27 cellular contexts compared by ENCODE assay signal in the genomic region with DNA sequence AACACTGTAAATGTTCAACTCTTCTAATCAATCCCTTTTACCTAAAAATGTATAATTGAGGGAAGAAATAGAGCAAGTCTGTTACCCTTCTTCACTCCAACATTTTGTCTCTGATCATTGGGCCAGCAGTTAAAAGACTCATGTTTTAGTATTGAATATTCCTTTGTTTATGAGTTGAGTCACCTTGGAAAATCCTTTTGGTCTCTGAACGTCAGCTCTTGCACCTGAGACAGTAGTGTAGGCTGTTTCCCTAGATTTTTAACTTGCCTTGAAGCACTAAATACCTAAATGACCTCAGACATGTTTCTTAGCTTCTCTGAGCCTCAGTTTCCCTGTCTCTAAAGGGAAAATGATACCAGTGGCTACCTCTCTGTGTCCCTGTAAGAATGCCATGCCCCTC.
"Had no signal": no experiment of that assay in that cellular context is flagged by ENCODE, and none has a peak within 500 bp of the region (broad histone marks: within the 10 kb centered on the region; RNA-seq: fewer than 3 reads in every experiment).

No MANE protein-coding gene starts in this region.

- H3K27ac Mint-ChIP-seq: natural killer cell; stimulated activated effector memory CD8-positive, alpha-beta T cell treated with anti-CD3 and anti-CD28 coated beads, Interleukin-12 subunit alpha, Interleukin-12 subunit beta, amount 100 ng/mL, for 72 hours; stimulated activated naive B cell treated with anti-CD40 and anti-IgM and Interleukin-4, amounts not matched to agents 10 μg/mL and 1 μg/mL and 100 μg/mL, for 72 hours; stimulated activated naive CD8-positive, alpha-beta T cell treated with anti-CD3 and anti-CD28 coated beads, Interleukin-15, Interleukin-2, amounts not matched to agents 100 ng/mL and 50 ng/mL, for 24 hours had no signal

- H3K36me3 Mint-ChIP-seq: natural killer cell; stimulated activated effector memory CD8-positive, alpha-beta T cell treated with anti-CD3 and anti-CD28 coated beads, Interleukin-12 subunit alpha, Interleukin-12 subunit beta, amount 100 ng/mL, for 72 hours; stimulated activated naive B cell treated with anti-CD40 and anti-IgM and Interleukin-4, amounts not matched to agents 10 μg/mL and 1 μg/mL and 100 μg/mL, for 72 hours had no signal

- H3K9me3 Mint-ChIP-seq: nephron progenitor cell; neural crest cell; stimulated activated effector memory CD8-positive, alpha-beta T cell treated with anti-CD3 and anti-CD28 coated beads, Interleukin-12 subunit alpha, Interleukin-12 subunit beta, amount 100 ng/mL, for 72 hours; stimulated activated naive B cell treated with anti-CD40 and anti-IgM and Interleukin-4, amounts not matched to agents 10 μg/mL and 1 μg/mL and 100 μg/mL, for 72 hours; stimulated activated naive CD8-positive, alpha-beta T cell treated with anti-CD3 and anti-CD28 coated beads, Interleukin-15, Interleukin-2, amounts not matched to agents 100 ng/mL and 50 ng/mL, for 24 hours had no signal

- DNase-seq: natural killer cell; nephron progenitor cell; nucleus accumbens; pancreas; retina; right cardiac atrium; right lobe of liver; sigmoid colon; small intestine; stimulated activated CD4-positive, alpha-beta T cell treated with anti-CD3 and anti-CD28 coated beads, Interleukin-15, amount 100 ng/mL, for 24 hours; stimulated activated CD4-positive, alpha-beta T cell treated with anti-CD3 and anti-CD28 coated beads, Interleukin-2, amount 100 ng/mL, for 24 hours; stimulated activated CD4-positive, alpha-beta T cell treated with anti-CD3 and anti-CD28 coated beads, Interleukin-2, amount 100 ng/mL, for 48 hours; stimulated activated CD4-positive, alpha-beta T cell treated with anti-CD3 and anti-CD28 coated beads, Interleukin-4, amount 100 ng/mL, for 24 hours; stimulated activated naive B cell treated with anti-CD40 and anti-IgM and Interleukin-4, amounts not matched to agents 10 μg/mL and 1 μg/mL and 100 μg/mL, for 72 hours; stimulated activated naive CD4-positive, alpha-beta T cell treated with Interleukin-2 at 50 U/mL for 16 hours; stomach; thyroid gland; trophoblast cell; upper lobe of left lung had no signal

- H3K4me1 ChIP-seq: pancreas, prostate gland, tibial nerve, upper lobe of left lung, vagina had no signal

- H3K4me3 ChIP-seq: pancreas, prostate gland, right lobe of liver, sigmoid colon, stomach, thoracic aorta, thyroid gland, tibial nerve, upper lobe of left lung, vagina had no signal

- H3K27ac ChIP-seq: neutrophil, pancreas, prostate gland, right lobe of liver, sigmoid colon, stomach, thoracic aorta, thyroid gland, tibial nerve, upper lobe of left lung, vagina had no signal

- H3K27me3 Mint-ChIP-seq: stimulated activated naive B cell treated with anti-CD40 and anti-IgM and Interleukin-4, amounts not matched to agents 10 μg/mL and 1 μg/mL and 100 μg/mL, for 72 hours; stimulated activated naive CD8-positive, alpha-beta T cell treated with anti-CD3 and anti-CD28 coated beads, Interleukin-15, Interleukin-2, amounts not matched to agents 100 ng/mL and 50 ng/mL, for 24 hours had no signal

- H3K4me3 Mint-ChIP-seq: natural killer cell; nephron progenitor cell; neural crest cell; stimulated activated effector memory CD8-positive, alpha-beta T cell treated with anti-CD3 and anti-CD28 coated beads, Interleukin-12 subunit alpha, Interleukin-12 subunit beta, amount 100 ng/mL, for 72 hours; stimulated activated naive B cell treated with anti-CD40 and anti-IgM and Interleukin-4, amounts not matched to agents 10 μg/mL and 1 μg/mL and 100 μg/mL, for 72 hours; stimulated activated naive CD8-positive, alpha-beta T cell treated with anti-CD3 and anti-CD28 coated beads, Interleukin-15, Interleukin-2, amounts not matched to agents 100 ng/mL and 50 ng/mL, for 24 hours had no signal

- H3K9me3 ChIP-seq: neutrophil, pancreas, prostate gland, right lobe of liver, sigmoid colon, stomach, thoracic aorta, thyroid gland, tibial nerve, upper lobe of left lung, vagina had no signal

- H3K27me3 ChIP-seq: neutrophil, pancreas, right lobe of liver, sigmoid colon, stomach, thyroid gland, tibial nerve, upper lobe of left lung, vagina had no signal

- H3K36me3 ChIP-seq: neutrophil, pancreas, prostate gland, right lobe of liver, sigmoid colon, stomach, thoracic aorta, thyroid gland, tibial nerve, upper lobe of left lung, vagina had no signal

- H3K4me1 Mint-ChIP-seq: natural killer cell; neural crest cell; stimulated activated effector memory CD8-positive, alpha-beta T cell treated with anti-CD3 and anti-CD28 coated beads, Interleukin-12 subunit alpha, Interleukin-12 subunit beta, amount 100 ng/mL, for 72 hours; stimulated activated naive B cell treated with anti-CD40 and anti-IgM and Interleukin-4, amounts not matched to agents 10 μg/mL and 1 μg/mL and 100 μg/mL, for 72 hours had no signal

- ATAC-seq: natural killer cell; pancreas; stimulated activated effector memory CD8-positive, alpha-beta T cell treated with anti-CD3 and anti-CD28 coated beads, Interleukin-12 subunit alpha, Interleukin-12 subunit beta, amount 100 ng/mL, for 72 hours; stimulated activated naive B cell treated with anti-CD40 and anti-IgM and Interleukin-4, amounts not matched to agents 10 μg/mL and 1 μg/mL and 100 μg/mL, for 72 hours had no signal
